Comparison of ENCODE assay signal across 1 cellular context in the genomic region with DNA sequence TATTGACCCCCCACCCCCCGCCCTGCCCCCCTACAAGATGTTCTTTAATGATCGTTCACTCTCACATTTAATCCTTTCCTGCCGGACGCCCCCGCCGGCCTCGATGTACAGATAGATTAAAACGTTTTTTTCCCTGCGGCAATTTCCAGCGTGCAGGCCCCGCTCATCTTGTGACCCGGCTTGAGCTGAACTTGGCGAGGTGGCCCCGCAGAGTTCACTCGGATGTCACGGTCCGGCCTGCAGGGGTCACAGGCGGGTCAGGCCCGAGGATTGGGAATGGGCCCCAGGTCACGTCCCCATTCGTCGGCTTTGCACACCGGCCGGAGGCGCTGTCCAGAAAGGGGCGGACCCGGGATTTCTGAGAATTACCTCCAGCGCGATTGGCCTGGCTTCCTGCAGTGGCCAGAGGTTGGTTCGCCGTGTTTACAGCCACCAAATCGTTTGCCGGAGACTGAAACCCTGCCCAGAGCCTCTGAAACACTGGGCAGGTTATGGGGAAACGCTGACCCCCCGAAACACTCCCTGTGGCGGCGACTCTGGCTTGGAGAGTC.
TF ChIP-seq lines count a peak whose summit lies in the region.

No MANE protein-coding gene starts in this region.

TF ChIP-seq in HepG2, 621 proteins besides CTCF, POLR2A, EP300 and RAD21 (continues in another document):
- peak; percentile 26 for TF ChIP-seq IKZF4 (CRISPR knock-in tag; IDR thresholded peaks at IDR 0.05; ENCODE audit: borderline replicate concordance, low read depth, not compliant biosample characterization)
- TF ChIP-seq ZNF292 (CRISPR knock-in tag; IDR thresholded peaks at IDR 0.05; ENCODE audit: borderline replicate concordance, low read depth), result 0 out of 2 replicates have a peak, but pooled peaks have one; percentile 49
- peak; percentile 98 for TF ChIP-seq RXRB (CRISPR knock-in tag; IDR thresholded peaks at IDR 0.05; ENCODE audit: borderline replicate concordance)
- TF ChIP-seq MTF1 (CRISPR knock-in tag; IDR thresholded peaks at IDR 0.05), result peak; percentile 84; the same call in 1 of the 2 replicates
- 0 out of 2 replicates have a peak, but pooled peaks have one; percentile 26 for TF ChIP-seq MIER3 (CRISPR knock-in tag; IDR thresholded peaks at IDR 0.05; ENCODE audit: borderline replicate concordance)
- peak; percentile 42; the same call in 1 of the 2 replicates for TF ChIP-seq ZNF777 (CRISPR knock-in tag; IDR thresholded peaks at IDR 0.05)
- TF ChIP-seq, protein P1, sequence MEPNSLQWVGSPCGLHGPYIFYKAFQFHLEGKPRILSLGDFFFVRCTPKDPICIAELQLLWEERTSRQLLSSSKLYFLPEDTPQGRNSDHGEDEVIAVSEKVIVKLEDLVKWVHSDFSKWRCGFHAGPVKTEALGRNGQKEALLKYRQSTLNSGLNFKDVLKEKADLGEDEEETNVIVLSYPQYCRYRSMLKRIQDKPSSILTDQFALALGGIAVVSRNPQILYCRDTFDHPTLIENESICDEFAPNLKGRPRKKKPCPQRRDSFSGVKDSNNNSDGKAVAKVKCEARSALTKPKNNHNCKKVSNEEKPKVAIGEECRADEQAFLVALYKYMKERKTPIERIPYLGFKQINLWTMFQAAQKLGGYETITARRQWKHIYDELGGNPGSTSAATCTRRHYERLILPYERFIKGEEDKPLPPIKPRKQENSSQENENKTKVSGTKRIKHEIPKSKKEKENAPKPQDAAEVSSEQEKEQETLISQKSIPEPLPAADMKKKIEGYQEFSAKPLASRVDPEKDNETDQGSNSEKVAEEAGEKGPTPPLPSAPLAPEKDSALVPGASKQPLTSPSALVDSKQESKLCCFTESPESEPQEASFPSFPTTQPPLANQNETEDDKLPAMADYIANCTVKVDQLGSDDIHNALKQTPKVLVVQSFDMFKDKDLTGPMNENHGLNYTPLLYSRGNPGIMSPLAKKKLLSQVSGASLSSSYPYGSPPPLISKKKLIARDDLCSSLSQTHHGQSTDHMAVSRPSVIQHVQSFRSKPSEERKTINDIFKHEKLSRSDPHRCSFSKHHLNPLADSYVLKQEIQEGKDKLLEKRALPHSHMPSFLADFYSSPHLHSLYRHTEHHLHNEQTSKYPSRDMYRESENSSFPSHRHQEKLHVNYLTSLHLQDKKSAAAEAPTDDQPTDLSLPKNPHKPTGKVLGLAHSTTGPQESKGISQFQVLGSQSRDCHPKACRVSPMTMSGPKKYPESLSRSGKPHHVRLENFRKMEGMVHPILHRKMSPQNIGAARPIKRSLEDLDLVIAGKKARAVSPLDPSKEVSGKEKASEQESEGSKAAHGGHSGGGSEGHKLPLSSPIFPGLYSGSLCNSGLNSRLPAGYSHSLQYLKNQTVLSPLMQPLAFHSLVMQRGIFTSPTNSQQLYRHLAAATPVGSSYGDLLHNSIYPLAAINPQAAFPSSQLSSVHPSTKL (CRISPR knock-in tag; IDR thresholded peaks at IDR 0.05), result peak; percentile 82
- TF ChIP-seq TBX2 (CRISPR knock-in tag; IDR thresholded peaks at IDR 0.05; ENCODE audit: borderline replicate concordance), result peak; percentile 67; the same call in 1 of the 2 replicates
- TF ChIP-seq, protein P2, sequence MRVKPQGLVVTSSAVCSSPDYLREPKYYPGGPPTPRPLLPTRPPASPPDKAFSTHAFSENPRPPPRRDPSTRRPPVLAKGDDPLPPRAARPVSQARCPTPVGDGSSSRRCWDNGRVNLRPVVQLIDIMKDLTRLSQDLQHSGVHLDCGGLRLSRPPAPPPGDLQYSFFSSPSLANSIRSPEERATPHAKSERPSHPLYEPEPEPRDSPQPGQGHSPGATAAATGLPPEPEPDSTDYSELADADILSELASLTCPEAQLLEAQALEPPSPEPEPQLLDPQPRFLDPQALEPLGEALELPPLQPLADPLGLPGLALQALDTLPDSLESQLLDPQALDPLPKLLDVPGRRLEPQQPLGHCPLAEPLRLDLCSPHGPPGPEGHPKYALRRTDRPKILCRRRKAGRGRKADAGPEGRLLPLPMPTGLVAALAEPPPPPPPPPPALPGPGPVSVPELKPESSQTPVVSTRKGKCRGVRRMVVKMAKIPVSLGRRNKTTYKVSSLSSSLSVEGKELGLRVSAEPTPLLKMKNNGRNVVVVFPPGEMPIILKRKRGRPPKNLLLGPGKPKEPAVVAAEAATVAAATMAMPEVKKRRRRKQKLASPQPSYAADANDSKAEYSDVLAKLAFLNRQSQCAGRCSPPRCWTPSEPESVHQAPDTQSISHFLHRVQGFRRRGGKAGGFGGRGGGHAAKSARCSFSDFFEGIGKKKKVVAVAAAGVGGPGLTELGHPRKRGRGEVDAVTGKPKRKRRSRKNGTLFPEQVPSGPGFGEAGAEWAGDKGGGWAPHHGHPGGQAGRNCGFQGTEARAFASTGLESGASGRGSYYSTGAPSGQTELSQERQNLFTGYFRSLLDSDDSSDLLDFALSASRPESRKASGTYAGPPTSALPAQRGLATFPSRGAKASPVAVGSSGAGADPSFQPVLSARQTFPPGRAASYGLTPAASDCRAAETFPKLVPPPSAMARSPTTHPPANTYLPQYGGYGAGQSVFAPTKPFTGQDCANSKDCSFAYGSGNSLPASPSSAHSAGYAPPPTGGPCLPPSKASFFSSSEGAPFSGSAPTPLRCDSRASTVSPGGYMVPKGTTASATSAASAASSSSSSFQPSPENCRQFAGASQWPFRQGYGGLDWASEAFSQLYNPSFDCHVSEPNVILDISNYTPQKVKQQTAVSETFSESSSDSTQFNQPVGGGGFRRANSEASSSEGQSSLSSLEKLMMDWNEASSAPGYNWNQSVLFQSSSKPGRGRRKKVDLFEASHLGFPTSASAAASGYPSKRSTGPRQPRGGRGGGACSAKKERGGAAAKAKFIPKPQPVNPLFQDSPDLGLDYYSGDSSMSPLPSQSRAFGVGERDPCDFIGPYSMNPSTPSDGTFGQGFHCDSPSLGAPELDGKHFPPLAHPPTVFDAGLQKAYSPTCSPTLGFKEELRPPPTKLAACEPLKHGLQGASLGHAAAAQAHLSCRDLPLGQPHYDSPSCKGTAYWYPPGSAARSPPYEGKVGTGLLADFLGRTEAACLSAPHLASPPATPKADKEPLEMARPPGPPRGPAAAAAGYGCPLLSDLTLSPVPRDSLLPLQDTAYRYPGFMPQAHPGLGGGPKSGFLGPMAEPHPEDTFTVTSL (CRISPR knock-in tag; IDR thresholded peaks at IDR 0.05; ENCODE audit: borderline replicate concordance), result peak; percentile 46; the same call in 1 of the 2 replicates
- TF ChIP-seq STAG1 (CRISPR knock-in tag; IDR thresholded peaks at IDR 0.05), result peak; percentile 37; the same call in 1 of the 2 replicates
- peak; percentile 83 for TF ChIP-seq SAP130 (CRISPR knock-in tag; IDR thresholded peaks at IDR 0.05; ENCODE audit: low read depth)
- TF ChIP-seq NR2C2 (CRISPR knock-in tag; IDR thresholded peaks at IDR 0.05; ENCODE audit: borderline replicate concordance), result peak; percentile 83
- no peak for TF ChIP-seq PHB2 (IDR thresholded peaks at IDR 0.05; ENCODE audit: partially characterized antibody)
- TF ChIP-seq CBFB (CRISPR knock-in tag; IDR thresholded peaks at IDR 0.05), result no peak
- no peak for TF ChIP-seq SOX6 (IDR thresholded peaks at IDR 0.05)
- peak; percentile 51 for TF ChIP-seq SOX6 (CRISPR knock-in tag; IDR thresholded peaks at IDR 0.05)
- peak; percentile 57; the same call in 1 of the 2 replicates for TF ChIP-seq MED1 (CRISPR knock-in tag; IDR thresholded peaks at IDR 0.05)
- 0 out of 2 replicates have a peak, but pooled peaks have one; percentile 47 for TF ChIP-seq ZBTB20 (CRISPR knock-in tag; IDR thresholded peaks at IDR 0.05; ENCODE audit: borderline replicate concordance, low read depth)
- TF ChIP-seq, protein P3, sequence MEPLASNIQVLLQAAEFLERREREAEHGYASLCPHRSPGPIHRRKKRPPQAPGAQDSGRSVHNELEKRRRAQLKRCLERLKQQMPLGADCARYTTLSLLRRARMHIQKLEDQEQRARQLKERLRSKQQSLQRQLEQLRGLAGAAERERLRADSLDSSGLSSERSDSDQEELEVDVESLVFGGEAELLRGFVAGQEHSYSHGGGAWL (CRISPR knock-in tag; IDR thresholded peaks at IDR 0.05), result no peak
- no peak for TF ChIP-seq NONO (IDR thresholded peaks at IDR 0.05)
- peak; percentile 60 for TF ChIP-seq NONO (CRISPR knock-in tag; conservative IDR thresholded peaks at IDR 0.05)
- TF ChIP-seq, protein P4, sequence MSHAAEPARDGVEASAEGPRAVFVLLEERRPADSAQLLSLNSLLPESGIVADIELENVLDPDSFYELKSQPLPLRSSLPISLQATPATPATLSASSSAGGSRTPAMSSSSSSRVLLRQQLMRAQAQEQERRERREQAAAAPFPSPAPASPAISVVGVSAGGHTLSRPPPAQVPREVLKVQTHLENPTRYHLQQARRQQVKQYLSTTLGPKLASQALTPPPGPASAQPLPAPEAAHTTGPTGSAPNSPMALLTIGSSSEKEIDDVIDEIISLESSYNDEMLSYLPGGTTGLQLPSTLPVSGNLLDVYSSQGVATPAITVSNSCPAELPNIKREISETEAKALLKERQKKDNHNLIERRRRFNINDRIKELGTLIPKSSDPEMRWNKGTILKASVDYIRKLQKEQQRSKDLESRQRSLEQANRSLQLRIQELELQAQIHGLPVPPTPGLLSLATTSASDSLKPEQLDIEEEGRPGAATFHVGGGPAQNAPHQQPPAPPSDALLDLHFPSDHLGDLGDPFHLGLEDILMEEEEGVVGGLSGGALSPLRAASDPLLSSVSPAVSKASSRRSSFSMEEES (CRISPR knock-in tag; IDR thresholded peaks at IDR 0.05), result 0 out of 2 replicates have a peak, but pooled peaks have one; percentile 57
- TF ChIP-seq HOXA3 (CRISPR knock-in tag; IDR thresholded peaks at IDR 0.05), result peak; percentile 45; the same call in 1 of the 2 replicates
- TF ChIP-seq, protein P5, sequence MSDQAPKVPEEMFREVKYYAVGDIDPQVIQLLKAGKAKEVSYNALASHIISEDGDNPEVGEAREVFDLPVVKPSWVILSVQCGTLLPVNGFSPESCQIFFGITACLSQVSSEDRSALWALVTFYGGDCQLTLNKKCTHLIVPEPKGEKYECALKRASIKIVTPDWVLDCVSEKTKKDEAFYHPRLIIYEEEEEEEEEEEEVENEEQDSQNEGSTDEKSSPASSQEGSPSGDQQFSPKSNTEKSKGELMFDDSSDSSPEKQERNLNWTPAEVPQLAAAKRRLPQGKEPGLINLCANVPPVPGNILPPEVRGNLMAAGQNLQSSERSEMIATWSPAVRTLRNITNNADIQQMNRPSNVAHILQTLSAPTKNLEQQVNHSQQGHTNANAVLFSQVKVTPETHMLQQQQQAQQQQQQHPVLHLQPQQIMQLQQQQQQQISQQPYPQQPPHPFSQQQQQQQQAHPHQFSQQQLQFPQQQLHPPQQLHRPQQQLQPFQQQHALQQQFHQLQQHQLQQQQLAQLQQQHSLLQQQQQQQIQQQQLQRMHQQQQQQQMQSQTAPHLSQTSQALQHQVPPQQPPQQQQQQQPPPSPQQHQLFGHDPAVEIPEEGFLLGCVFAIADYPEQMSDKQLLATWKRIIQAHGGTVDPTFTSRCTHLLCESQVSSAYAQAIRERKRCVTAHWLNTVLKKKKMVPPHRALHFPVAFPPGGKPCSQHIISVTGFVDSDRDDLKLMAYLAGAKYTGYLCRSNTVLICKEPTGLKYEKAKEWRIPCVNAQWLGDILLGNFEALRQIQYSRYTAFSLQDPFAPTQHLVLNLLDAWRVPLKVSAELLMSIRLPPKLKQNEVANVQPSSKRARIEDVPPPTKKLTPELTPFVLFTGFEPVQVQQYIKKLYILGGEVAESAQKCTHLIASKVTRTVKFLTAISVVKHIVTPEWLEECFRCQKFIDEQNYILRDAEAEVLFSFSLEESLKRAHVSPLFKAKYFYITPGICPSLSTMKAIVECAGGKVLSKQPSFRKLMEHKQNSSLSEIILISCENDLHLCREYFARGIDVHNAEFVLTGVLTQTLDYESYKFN (CRISPR knock-in tag; conservative IDR thresholded peaks at IDR 0.05), result peak; percentile 67
- TF ChIP-seq FOXA3 (CRISPR knock-in tag; IDR thresholded peaks at IDR 0.05), result peak; percentile 57; the same call in 1 of the 2 replicates
- TF ChIP-seq RXRA (CRISPR knock-in tag; IDR thresholded peaks at IDR 0.05), result peak; percentile 100
- TF ChIP-seq ZSCAN25 (CRISPR knock-in tag; IDR thresholded peaks at IDR 0.05), result 0 out of 2 replicates have a peak, but pooled peaks have one; percentile 8
- TF ChIP-seq ZNF747 (CRISPR knock-in tag; IDR thresholded peaks at IDR 0.05; ENCODE audit: borderline replicate concordance), result no peak
- TF ChIP-seq, protein P6, sequence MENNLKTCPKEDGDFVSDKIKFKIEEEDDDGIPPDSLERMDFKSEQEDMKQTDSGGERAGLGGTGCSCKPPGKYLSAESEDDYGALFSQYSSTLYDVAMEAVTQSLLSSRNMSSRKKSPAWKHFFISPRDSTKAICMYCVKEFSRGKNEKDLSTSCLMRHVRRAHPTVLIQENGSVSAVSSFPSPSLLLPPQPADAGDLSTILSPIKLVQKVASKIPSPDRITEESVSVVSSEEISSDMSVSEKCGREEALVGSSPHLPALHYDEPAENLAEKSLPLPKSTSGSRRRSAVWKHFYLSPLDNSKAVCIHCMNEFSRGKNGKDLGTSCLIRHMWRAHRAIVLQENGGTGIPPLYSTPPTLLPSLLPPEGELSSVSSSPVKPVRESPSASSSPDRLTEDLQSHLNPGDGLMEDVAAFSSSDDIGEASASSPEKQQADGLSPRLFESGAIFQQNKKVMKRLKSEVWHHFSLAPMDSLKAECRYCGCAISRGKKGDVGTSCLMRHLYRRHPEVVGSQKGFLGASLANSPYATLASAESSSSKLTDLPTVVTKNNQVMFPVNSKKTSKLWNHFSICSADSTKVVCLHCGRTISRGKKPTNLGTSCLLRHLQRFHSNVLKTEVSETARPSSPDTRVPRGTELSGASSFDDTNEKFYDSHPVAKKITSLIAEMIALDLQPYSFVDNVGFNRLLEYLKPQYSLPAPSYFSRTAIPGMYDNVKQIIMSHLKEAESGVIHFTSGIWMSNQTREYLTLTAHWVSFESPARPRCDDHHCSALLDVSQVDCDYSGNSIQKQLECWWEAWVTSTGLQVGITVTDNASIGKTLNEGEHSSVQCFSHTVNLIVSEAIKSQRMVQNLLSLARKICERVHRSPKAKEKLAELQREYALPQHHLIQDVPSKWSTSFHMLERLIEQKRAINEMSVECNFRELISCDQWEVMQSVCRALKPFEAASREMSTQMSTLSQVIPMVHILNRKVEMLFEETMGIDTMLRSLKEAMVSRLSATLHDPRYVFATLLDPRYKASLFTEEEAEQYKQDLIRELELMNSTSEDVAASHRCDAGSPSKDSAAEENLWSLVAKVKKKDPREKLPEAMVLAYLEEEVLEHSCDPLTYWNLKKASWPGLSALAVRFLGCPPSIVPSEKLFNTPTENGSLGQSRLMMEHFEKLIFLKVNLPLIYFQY (CRISPR knock-in tag; IDR thresholded peaks at IDR 0.05; ENCODE audit: borderline replicate concordance), result 0 out of 2 replicates have a peak, but pooled peaks have one; percentile 45
- TF ChIP-seq, protein P7, sequence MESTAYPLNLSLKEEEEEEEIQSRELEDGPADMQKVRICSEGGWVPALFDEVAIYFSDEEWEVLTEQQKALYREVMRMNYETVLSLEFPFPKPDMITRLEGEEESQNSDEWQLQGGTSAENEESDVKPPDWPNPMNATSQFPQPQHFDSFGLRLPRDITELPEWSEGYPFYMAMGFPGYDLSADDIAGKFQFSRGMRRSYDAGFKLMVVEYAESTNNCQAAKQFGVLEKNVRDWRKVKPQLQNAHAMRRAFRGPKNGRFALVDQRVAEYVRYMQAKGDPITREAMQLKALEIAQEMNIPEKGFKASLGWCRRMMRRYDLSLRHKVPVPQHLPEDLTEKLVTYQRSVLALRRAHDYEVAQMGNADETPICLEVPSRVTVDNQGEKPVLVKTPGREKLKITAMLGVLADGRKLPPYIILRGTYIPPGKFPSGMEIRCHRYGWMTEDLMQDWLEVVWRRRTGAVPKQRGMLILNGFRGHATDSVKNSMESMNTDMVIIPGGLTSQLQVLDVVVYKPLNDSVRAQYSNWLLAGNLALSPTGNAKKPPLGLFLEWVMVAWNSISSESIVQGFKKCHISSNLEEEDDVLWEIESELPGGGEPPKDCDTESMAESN (CRISPR knock-in tag; conservative IDR thresholded peaks at IDR 0.05), result 0 out of 2 replicates have a peak, but pooled peaks have one; percentile 33
